ENCODE assay signal across 26 cellular contexts in genomic region chr2:233447506-233448219, GRCh38.
DNase-seq lines count a peak whose midpoint lies in the region; ATAC-seq and TF ChIP-seq lines count a peak whose summit lies in the region.
"Had no signal": no experiment of that assay in that cellular context is flagged by ENCODE, and none has a peak within 500 bp of the region (broad histone marks: within the 10 kb centered on the region; RNA-seq: fewer than 3 reads in every experiment).

No MANE protein-coding gene starts in this region.

- H3K27ac ChIP-seq in Peyer's patch: no peak overlapping the region
- no peak overlapping the region for H3K27ac ChIP-seq in lower lobe of right lung
- H3K27ac ChIP-seq in colonic mucosa: no peak overlapping the region
- H3K27ac ChIP-seq: GM23248 had no signal

- H3K36me3 ChIP-seq in Peyer's patch: peaks cover 0 to 92% (median 0%) of the 10 kb centered on the region in 3 donors
- H3K36me3 ChIP-seq in lower lobe of right lung: peaks cover 86% of the 10 kb centered on the region
- peaks cover 15% of the 10 kb centered on the region for H3K36me3 ChIP-seq in colonic mucosa

- no peak for TF ChIP-seq CTCF in Peyer's patch (IDR thresholded peaks at IDR 0.05)
- TF ChIP-seq CTCF in lower lobe of right lung (IDR thresholded peaks at IDR 0.05): no peak
- TF ChIP-seq CTCF in colonic mucosa (IDR thresholded peaks at IDR 0.05): no peak

- H3K36me3 Mint-ChIP-seq in activated T-cell treated with anti-CD3 and anti-CD28 coated beads, Interleukin-2, amount 50 U/mL, for 24 hours (ENCODE audit: low read depth): peaks cover 95% of the 10 kb centered on the region
- H3K36me3 Mint-ChIP-seq in activated T-cell treated with anti-CD3 and anti-CD28 coated beads, Interleukin-2, amount 50 U/mL, for 4 hours (ENCODE audit: insufficient read depth): peaks cover 30% of the 10 kb centered on the region
- H3K36me3 Mint-ChIP-seq in stimulated activated effector memory CD8-positive, alpha-beta T cell treated with anti-CD3 and anti-CD28 coated beads, Interleukin-12 subunit alpha, Interleukin-12 subunit beta, amount 100 ng/mL, for 72 hours: peaks cover 95% of the 10 kb centered on the region

- intact Hi-C loops in lower lobe of right lung (cut with DNase I) (no loop called here), colonic mucosa (cut with DNase I) (loop anchor here (2.0 to 10.0 kb wide), 3 partner anchors 90 to 383 kb away; no protein-coding TSS in a partner anchor)

- ATAC-seq in activated T-cell treated with anti-CD3 and anti-CD28 coated beads, Interleukin-2, amount 50 U/mL, for 4 hours: no peak
- ATAC-seq in lower lobe of right lung (no peak), GM19324 (IDR thresholded peaks at IDR 0.05; ENCODE audit: low FRiP score, unreplicated experiment) (no peak)
- no peak for ATAC-seq in stimulated activated effector memory CD8-positive, alpha-beta T cell treated with anti-CD3 and anti-CD28 coated beads, Interleukin-12 subunit alpha, Interleukin-12 subunit beta, amount 100 ng/mL, for 72 hours
- ATAC-seq: activated CD8-positive, alpha-beta T cell treated with anti-CD3 and anti-CD28 coated beads for 36 hours; stimulated activated naive CD8-positive, alpha-beta T cell treated with anti-CD3 and anti-CD28 coated beads, Interleukin-15, Interleukin-2, amounts not matched to agents 100 U/mL and 50 U/mL, for 24 hours had no signal

- H3K4me3 ChIP-seq in Peyer's patch (no peak overlapping the region), lower lobe of right lung (no peak overlapping the region), colonic mucosa (no peak overlapping the region)
- H3K4me3 ChIP-seq: dorsolateral prefrontal cortex, GM23248 had no signal

- no peaks in the 10 kb centered on the region for H3K9me3 Mint-ChIP-seq in activated T-cell treated with anti-CD3 and anti-CD28 coated beads, Interleukin-2, amount 50 U/mL, for 24 hours
- H3K9me3 Mint-ChIP-seq in activated T-cell treated with anti-CD3 and anti-CD28 coated beads, Interleukin-2, amount 50 U/mL, for 4 hours: no peaks in the 10 kb centered on the region
- H3K9me3 Mint-ChIP-seq in stimulated activated effector memory CD8-positive, alpha-beta T cell treated with anti-CD3 and anti-CD28 coated beads, Interleukin-12 subunit alpha, Interleukin-12 subunit beta, amount 100 ng/mL, for 72 hours: no peaks in the 10 kb centered on the region
- H3K9me3 Mint-ChIP-seq: activated CD8-positive, alpha-beta T cell treated with anti-CD3 and anti-CD28 coated beads for 36 hours; HFFc6; IgD-negative memory B cell had no signal

- no peaks in the 10 kb centered on the region for H3K4me1 ChIP-seq in Peyer's patch
- H3K4me1 ChIP-seq in lower lobe of right lung: no peaks in the 10 kb centered on the region
- H3K4me1 ChIP-seq in colonic mucosa: no peaks in the 10 kb centered on the region

- DNase-seq in activated T-cell treated with anti-CD3 and anti-CD28 coated beads, Interleukin-2, amount 50 U/mL, for 24 hours: no peak
- no peak for DNase-seq in activated T-cell treated with anti-CD3 and anti-CD28 coated beads, Interleukin-2, amount 50 U/mL, for 4 hours
- peak in 2 of 3 donors; percentile 35 to 42 for DNase-seq in Peyer's patch
- peak; percentile 27 for DNase-seq in lower lobe of right lung
- DNase-seq in stimulated activated effector memory CD8-positive, alpha-beta T cell treated with anti-CD3 and anti-CD28 coated beads, Interleukin-12 subunit alpha, Interleukin-12 subunit beta, amount 100 ng/mL, for 72 hours (ENCODE audit: low spot score in 2 of 2): no peak
- DNase-seq in colonic mucosa: no peak
- DNase-seq in activated T-cell treated with anti-CD3 and anti-CD28 coated beads, Interleukin-2, amount 50 U/mL, for 48 hours: no peak
- DNase-seq: activated naive CD4-positive, alpha-beta T cell; activated T-cell treated with anti-CD3 and anti-CD28 coated beads for 4 hours; anterior cingulate cortex; HFFc6; kidney glomerular epithelial cell; NCI-H1105; NCI-H2029; NCI-H345; occipital lobe; SHP77 treated with DMSO at 0.1 percent for 48 hours; stimulated activated CD4-positive, alpha-beta T cell treated with anti-CD3 and anti-CD28 coated beads, Interleukin-12 subunit alpha, Interleukin-12 subunit beta, amount 100 ng/mL, for 4 hours; stimulated activated CD4-positive, alpha-beta T cell treated with anti-CD3 and anti-CD28 coated beads, Interleukin-4, amount 100 ng/mL, for 4 hours; stimulated activated naive CD8-positive, alpha-beta T cell treated with anti-CD3 and anti-CD28 coated beads, Interleukin-15, Interleukin-2, amounts not matched to agents 100 U/mL and 50 U/mL, for 24 hours; SW 1271 had no signal

- H3K4me3 Mint-ChIP-seq in activated T-cell treated with anti-CD3 and anti-CD28 coated beads, Interleukin-2, amount 50 U/mL, for 24 hours: no peak overlapping the region
- no peak overlapping the region for H3K4me3 Mint-ChIP-seq in activated T-cell treated with anti-CD3 and anti-CD28 coated beads, Interleukin-2, amount 50 U/mL, for 4 hours
- H3K4me3 Mint-ChIP-seq in stimulated activated effector memory CD8-positive, alpha-beta T cell treated with anti-CD3 and anti-CD28 coated beads, Interleukin-12 subunit alpha, Interleukin-12 subunit beta, amount 100 ng/mL, for 72 hours: no peak overlapping the region
- H3K4me3 Mint-ChIP-seq: activated CD8-positive, alpha-beta T cell treated with anti-CD3 and anti-CD28 coated beads for 36 hours; HFFc6; IgD-negative memory B cell had no signal

- H3K9ac ChIP-seq in colonic mucosa (ENCODE audit: low read depth in 2 of 2, low read length in 2 of 2): no peak overlapping the region
- H3K9ac ChIP-seq: GM23248 had no signal

- peak overlapping the region; percentile 31 for H3K27ac Mint-ChIP-seq in activated T-cell treated with anti-CD3 and anti-CD28 coated beads, Interleukin-2, amount 50 U/mL, for 24 hours
- peak overlapping the region; percentile 82 for H3K27ac Mint-ChIP-seq in stimulated activated effector memory CD8-positive, alpha-beta T cell treated with anti-CD3 and anti-CD28 coated beads, Interleukin-12 subunit alpha, Interleukin-12 subunit beta, amount 100 ng/mL, for 72 hours
- H3K27ac Mint-ChIP-seq: HFFc6 had no signal

- peaks cover 8% of the 10 kb centered on the region for H3K4me1 Mint-ChIP-seq in activated T-cell treated with anti-CD3 and anti-CD28 coated beads, Interleukin-2, amount 50 U/mL, for 24 hours (ENCODE audit: low read depth)
- H3K4me1 Mint-ChIP-seq in activated T-cell treated with anti-CD3 and anti-CD28 coated beads, Interleukin-2, amount 50 U/mL, for 4 hours (ENCODE audit: low read depth): peaks cover 8% of the 10 kb centered on the region
- peaks cover 31% of the 10 kb centered on the region for H3K4me1 Mint-ChIP-seq in stimulated activated effector memory CD8-positive, alpha-beta T cell treated with anti-CD3 and anti-CD28 coated beads, Interleukin-12 subunit alpha, Interleukin-12 subunit beta, amount 100 ng/mL, for 72 hours

- H3K27me3 ChIP-seq in Peyer's patch (no peaks in the 10 kb centered on the region), lower lobe of right lung (ENCODE audit: low read depth) (no peaks in the 10 kb centered on the region), colonic mucosa (no peaks in the 10 kb centered on the region)
- H3K27me3 ChIP-seq: dorsolateral prefrontal cortex had no signal

- H3K9me3 ChIP-seq in Peyer's patch (no peaks in the 10 kb centered on the region), lower lobe of right lung (no peaks in the 10 kb centered on the region), colonic mucosa (no peaks in the 10 kb centered on the region)

- no peaks in the 10 kb centered on the region for H3K27me3 Mint-ChIP-seq in activated T-cell treated with anti-CD3 and anti-CD28 coated beads, Interleukin-2, amount 50 U/mL, for 24 hours
- H3K27me3 Mint-ChIP-seq in activated T-cell treated with anti-CD3 and anti-CD28 coated beads, Interleukin-2, amount 50 U/mL, for 4 hours (ENCODE audit: low read depth): no peaks in the 10 kb centered on the region
- H3K27me3 Mint-ChIP-seq: activated CD8-positive, alpha-beta T cell treated with anti-CD3 and anti-CD28 coated beads for 36 hours; IgD-negative memory B cell had no signal

- no peak for TF ChIP-seq POLR2A in Peyer's patch (IDR thresholded peaks at IDR 0.05)

Comparison
In these comparisons a context has a peak if more than half of its experiments do, and no peak if none do; other contexts are left out.
1. DNase-seq: peak in Peyer's patch (2 of 3) and lower lobe of right lung (single experiment); none in activated T-cell treated with anti-CD3 and anti-CD28 coated beads, Interleukin-2, amount 50 U/mL, for 24 hours (single experiment), activated T-cell treated with anti-CD3 and anti-CD28 coated beads, Interleukin-2, amount 50 U/mL, for 4 hours (single experiment), stimulated activated effector memory CD8-positive, alpha-beta T cell treated with anti-CD3 and anti-CD28 coated beads, Interleukin-12 subunit alpha, Interleukin-12 subunit beta, amount 100 ng/mL, for 72 hours (0 of 2), colonic mucosa (single experiment) and activated T-cell treated with anti-CD3 and anti-CD28 coated beads, Interleukin-2, amount 50 U/mL, for 48 hours (0 of 2).